9 cellular contexts compared by ENCODE assay signal in genomic region chrX:74420194-74421035, GRCh38. TPM values are rescaled to one million over a fixed set of nuclear protein-coding genes. Genes with fewer than 3 reads are reported as not detected.
DNase-seq lines count a peak whose midpoint lies in the region; ATAC-seq and TF ChIP-seq lines count a peak whose summit lies in the region.
"Had no signal": no experiment of that assay in that cellular context is flagged by ENCODE, and none has a peak within 500 bp of the region (broad histone marks: within the 10 kb centered on the region; RNA-seq: fewer than 3 reads in every experiment).

No MANE protein-coding gene starts in this region.

- H3K9me3 ChIP-seq in AG04450 (ENCODE audit: control insufficient read depth, insufficient read depth, low read length), result no peaks in the 10 kb centered on the region
- H3K9me3 ChIP-seq: neutrophil had no signal

- H3K36me3 Mint-ChIP-seq in activated CD8-positive, alpha-beta T cell treated with anti-CD3 and anti-CD28 coated beads for 36 hours (ENCODE audit: low read depth), result no peaks in the 10 kb centered on the region
- no peaks in the 10 kb centered on the region for H3K36me3 Mint-ChIP-seq in memory B cell

- H3K4me3 Mint-ChIP-seq in activated CD8-positive, alpha-beta T cell treated with anti-CD3 and anti-CD28 coated beads for 36 hours, result peak overlapping the region; percentile 65
- H3K4me3 Mint-ChIP-seq in memory B cell, result peak overlapping the region; percentile 89

- H3K27ac ChIP-seq in AG04450 (ENCODE audit: low read depth, low read length), result peak overlapping the region; percentile 87
- H3K27ac ChIP-seq: neutrophil had no signal

- no peak overlapping the region for H3K27ac Mint-ChIP-seq in activated CD8-positive, alpha-beta T cell treated with anti-CD3 and anti-CD28 coated beads for 36 hours
- no peak overlapping the region for H3K27ac Mint-ChIP-seq in memory B cell

- intact Hi-C loops in activated CD8-positive, alpha-beta T cell treated with anti-CD3 and anti-CD28 coated beads for 36 hours (cut with micrococcal nuclease), result no loop called here

- H3K27me3 Mint-ChIP-seq in activated CD8-positive, alpha-beta T cell treated with anti-CD3 and anti-CD28 coated beads for 36 hours, result peaks cover 11% of the 10 kb centered on the region
- H3K27me3 Mint-ChIP-seq in memory B cell, result peaks cover 14% of the 10 kb centered on the region

- CTCF ChIA-PET in AG04450 (lab: Charles Lee), result interaction anchor here (1.4 to 2.4 kb wide), 2 partner anchors 37 to 115 kb away, joined by 4 to 13 read pairs; no protein-coding TSS in a partner anchor
- CTCF ChIA-PET in activated CD8-positive, alpha-beta T cell treated with anti-CD3 and anti-CD28 coated beads for 36 hours (lab: Charles Lee), result interaction anchor here (1.0 to 1.5 kb wide), 2 partner anchors 16 to 63 kb away, joined by 3 to 4 read pairs; no protein-coding TSS in a partner anchor

- H3K27me3 ChIP-seq in AG04450 (ENCODE audit: control insufficient read depth, insufficient read depth, low read length), result no peaks in the 10 kb centered on the region

- peak overlapping the region; percentile 68 for H3K4me3 ChIP-seq in AG04450 (ENCODE audit: low read depth, low read length)
- H3K4me3 ChIP-seq in HFF-Myc (replicated peaks; ENCODE audit: low read depth, low read length), result peak overlapping the region; percentile 49

- ATAC-seq in activated CD8-positive, alpha-beta T cell treated with anti-CD3 and anti-CD28 coated beads for 36 hours, result peak; percentile 25
- ATAC-seq in memory B cell (ENCODE audit: low read depth) (peak; percentile 29), GM21825 (IDR thresholded peaks at IDR 0.05; ENCODE audit: unreplicated experiment) (no peak), GM19452 (IDR thresholded peaks at IDR 0.05; ENCODE audit: unreplicated experiment) (no peak)

- no peak for TF ChIP-seq CTCF in AG04450 (IDR thresholded peaks at IDR 0.05; ENCODE audit: low read depth, low read length)
- TF ChIP-seq CTCF in HFF-Myc (IDR thresholded peaks at IDR 0.05; ENCODE audit: low read depth, low read length, missing control alignments), result no peak
- no peak for TF ChIP-seq CTCF in activated CD8-positive, alpha-beta T cell treated with anti-CD3 and anti-CD28 coated beads for 36 hours (IDR thresholded peaks at IDR 0.05)

- H3K9me3 Mint-ChIP-seq in activated CD8-positive, alpha-beta T cell treated with anti-CD3 and anti-CD28 coated beads for 36 hours, result no peaks in the 10 kb centered on the region
- no peaks in the 10 kb centered on the region for H3K9me3 Mint-ChIP-seq in memory B cell

- DNase-seq in AG04450 (ENCODE audit: low read depth, low spot score), result peak; percentile 16
- DNase-seq in HFF-Myc (ENCODE audit: extremely low read depth, low read depth), result no peak
- peak; percentile 22 for DNase-seq in activated CD8-positive, alpha-beta T cell treated with anti-CD3 and anti-CD28 coated beads for 36 hours
- peak; percentile 30 for DNase-seq in epidermal melanocyte (ENCODE audit: insufficient read length, low spot score)
- peak in 1 of 2 donors; percentile 17 for DNase-seq in memory B cell (ENCODE audit: low spot score in 2 of 2)
- peak; percentile 17 for DNase-seq in superior temporal gyrus (ENCODE audit: extremely low spot score)

- peaks cover 8% of the 10 kb centered on the region for H3K4me1 Mint-ChIP-seq in activated CD8-positive, alpha-beta T cell treated with anti-CD3 and anti-CD28 coated beads for 36 hours (ENCODE audit: low read depth)
- H3K4me1 Mint-ChIP-seq in memory B cell, result peaks cover 12% of the 10 kb centered on the region

- POLR2A ChIA-PET in AG04450 (lab: Yijun Ruan, JAX), result interaction anchor here (0.6 to 2.8 kb wide), 5 partner anchors 31 to 116 kb away, joined by 3 to 9 read pairs (median 5); no protein-coding TSS in a partner anchor
- POLR2A ChIA-PET in activated CD8-positive, alpha-beta T cell treated with anti-CD3 and anti-CD28 coated beads for 36 hours (lab: Charles Lee), result interaction anchor here (1.2 kb wide), 1 partner anchor 94 kb away, joined by 3 read pairs; no protein-coding TSS in a partner anchor

RNA-seq across cellular contexts. Expression of gene SLC16A2, which starts 0.9 kb away (rescaled TPM):
- polyA plus RNA-seq in AG04450 (2011; rRNA removed), result 38.5 and 42.6 TPM in 2 replicates
- 33.1 and 38.7 TPM in 2 replicates for polyA minus RNA-seq in AG04450 (2011; rRNA and poly(A)+ RNA removed)
- under 1 TPM; 0.36 TPM for total RNA-seq in activated CD8-positive, alpha-beta T cell treated with anti-CD3 and anti-CD28 coated beads for 36 hours

Comparison
In these comparisons a context has a peak if more than half of its experiments do, and no peak if none do; other contexts are left out.
1. ATAC-seq: peak in activated CD8-positive, alpha-beta T cell treated with anti-CD3 and anti-CD28 coated beads for 36 hours (single experiment) and memory B cell (single experiment); none in GM21825 (single experiment) and GM19452 (single experiment).